In genomic region chr4:132642196-132642817, GRCh38 we compare ENCODE assay signal across 8 cellular contexts.
DNase-seq lines count a peak whose midpoint lies in the region; ATAC-seq and TF ChIP-seq lines count a peak whose summit lies in the region.

No MANE protein-coding gene starts in this region.

- no peaks in the 10 kb centered on the region for H3K27me3 ChIP-seq in PC-9 (ENCODE audit: insufficient read depth, low read depth)

- no peaks in the 10 kb centered on the region for H3K9me2 ChIP-seq in PC-9 (ENCODE audit: insufficient read depth)

- no peaks in the 10 kb centered on the region for H4K20me1 ChIP-seq in PC-9 (ENCODE audit: insufficient read depth)

- no peaks in the 10 kb centered on the region for H3K4me1 ChIP-seq in PC-9 (replicated peaks; ENCODE audit: insufficient read depth)

- BruUV-seq in PC-9 (replicated peaks; lab: Mats Ljungman, UMichigan), result no TSS peak

- no peaks in the 10 kb centered on the region for H3K36me3 ChIP-seq in PC-9 (ENCODE audit: low read depth)

- DNase-seq in AG20443 (ENCODE audit: low spot score) (peak; percentile 7), HuH-7.5 (ENCODE audit: low spot score) (peak; percentile 7), PC-9 (peak in 1 of 2 experiments; percentile 18), fibroblast of gingiva (ENCODE audit: low read depth) (peak; percentile 17), renal cortical epithelial cell (ENCODE audit: low read depth) (peak; percentile 39)
- DNase-seq in stimulated activated CD4-positive, alpha-beta T cell treated with anti-CD3 and anti-CD28 coated beads, Interleukin-4, amount 100 ng/mL, for 4 hours, result no peak
- DNase-seq in activated CD4-positive, alpha-beta T cell treated with anti-CD3 and anti-CD28 coated beads for 1 hour, result no peak

- peak; percentile 79 for TF ChIP-seq CTCF in PC-9 (conservative IDR thresholded peaks at IDR 0.05)

- no peaks in the 10 kb centered on the region for H3F3A ChIP-seq in PC-9 (ENCODE audit: insufficient read depth, low read depth)

- intact Hi-C loops in PC-9 (cut with micrococcal nuclease; ENCODE audit: unreplicated experiment), result loop anchor here (5.0 kb wide), 1 partner anchor 1550 kb away; no protein-coding TSS in a partner anchor

- CTCF ChIA-PET in PC-9 (lab: Charles Lee), result no interaction called here

- no peaks in the 10 kb centered on the region for H3K9me3 ChIP-seq in PC-9 (ENCODE audit: insufficient read depth, low read depth)

- H3K27ac ChIP-seq in PC-9, result no peak overlapping the region

- no peak overlapping the region for H3K4me2 ChIP-seq in PC-9

- H3K79me2 ChIP-seq in PC-9 (ENCODE audit: low read depth), result no peaks in the 10 kb centered on the region

- no peak overlapping the region for H3K4me3 ChIP-seq in PC-9

- peak; percentile 57 for ATAC-seq in GM18861 (IDR thresholded peaks at IDR 0.05; ENCODE audit: unreplicated experiment)

- no peak overlapping the region for H2AFZ ChIP-seq in PC-9

- POLR2A ChIA-PET in PC-9 (lab: Charles Lee; ENCODE audit: unreplicated experiment), result no interaction called here

Comparison
In these comparisons a context has a peak if more than half of its experiments do, and no peak if none do; other contexts are left out.
1. DNase-seq: peak in AG20443 (single experiment), HuH-7.5 (single experiment), fibroblast of gingiva (single experiment) and renal cortical epithelial cell (single experiment); none in stimulated activated CD4-positive, alpha-beta T cell treated with anti-CD3 and anti-CD28 coated beads, Interleukin-4, amount 100 ng/mL, for 4 hours (0 of 2) and activated CD4-positive, alpha-beta T cell treated with anti-CD3 and anti-CD28 coated beads for 1 hour (single experiment).